In genomic region chr11:44674809-44675208, GRCh38 we compare ENCODE assay signal across 17 cellular contexts. TPM values are rescaled to one million over a fixed set of nuclear protein-coding genes. Genes with fewer than 3 reads are reported as not detected.
DNase-seq lines count a peak whose midpoint lies in the region; ATAC-seq, FAIRE-seq and TF ChIP-seq lines count a peak whose summit lies in the region.
"Had no signal": no experiment of that assay in that cellular context is flagged by ENCODE, and none has a peak within 500 bp of the region (broad histone marks: within the 10 kb centered on the region; RNA-seq: fewer than 3 reads in every experiment).

No MANE protein-coding gene starts in this region.

- H3K4me2 ChIP-seq in mammary epithelial cell (ENCODE audit: insufficient read depth, low read depth, low read length) (no peak overlapping the region), hepatocyte (no peak overlapping the region)
- H3K4me2 ChIP-seq: BLaER1 had no signal

- BruUV-seq in MCF 10A (replicated peaks; lab: Mats Ljungman, UMichigan) (no TSS peak), mammary epithelial cell (replicated peaks; lab: Mats Ljungman, UMichigan) (no TSS peak)

- H2AFZ ChIP-seq in mammary epithelial cell (ENCODE audit: low read depth, low read length) (no peak overlapping the region), hepatocyte (no peak overlapping the region)

- peaks cover 3% of the 10 kb centered on the region for H3K9me3 Mint-ChIP-seq in activated CD4-positive, alpha-beta T cell treated with anti-CD3 and anti-CD28 coated beads for 36 hours (ENCODE audit: low read depth)
- H3K9me3 Mint-ChIP-seq in MCF 10A (ENCODE audit: unreplicated experiment) = no peaks in the 10 kb centered on the region

- H3K27me3 Mint-ChIP-seq in activated CD4-positive, alpha-beta T cell treated with anti-CD3 and anti-CD28 coated beads for 36 hours = no peaks in the 10 kb centered on the region
- H3K27me3 Mint-ChIP-seq in MCF 10A (ENCODE audit: insufficient read depth, unreplicated experiment) = peaks cover 2% of the 10 kb centered on the region

- H3K4me1 Mint-ChIP-seq in activated CD4-positive, alpha-beta T cell treated with anti-CD3 and anti-CD28 coated beads for 36 hours = peaks cover 23% of the 10 kb centered on the region
- H3K4me1 Mint-ChIP-seq in MCF 10A (ENCODE audit: insufficient read depth, unreplicated experiment) = no peaks in the 10 kb centered on the region

- in situ Hi-C loops in mammary epithelial cell (cut with MboI; ENCODE audit: low sequenced_read_pairs in 2 of 2) = no loop called here

- WGBS in mammary epithelial cell (ENCODE audit: low coverage, missing lambda C conversion rate) = 77% methylated on average over 5 of the region's 5 CpGs
- WGBS in hepatocyte (ENCODE audit: low lambda C conversion rate, missing lambda C conversion rate) = 77% methylated on average over 5 of the region's 5 CpGs

- DNase-seq in activated CD4-positive, alpha-beta T cell treated with anti-CD3 and anti-CD28 coated beads for 36 hours = no peak
- no peak for DNase-seq in activated CD4-positive, alpha-beta T cell treated with anti-CD3 and anti-CD28 coated beads, Interleukin-2, amount 50 U/mL, for 1 hour
- DNase-seq in MCF 10A (ENCODE audit: unreplicated experiment) (peak; percentile 9), mammary epithelial cell (no peak), bronchial epithelial cell (ENCODE audit: low read depth) (peak; percentile 24), hepatocyte (ENCODE audit: low spot score) (no peak)
- DNase-seq in stimulated activated CD8-positive, alpha-beta memory T cell treated with anti-CD3 and anti-CD28 coated beads, Interleukin-4, amount 100 ng/mL, for 48 hours = no peak
- DNase-seq: 8988T; AML-193; Caco-2; CD8-positive, alpha-beta memory T cell; DND-41; GDM1; GOT3 had no signal

- H4K20me1 ChIP-seq in mammary epithelial cell (ENCODE audit: insufficient read depth, low read length) (no peaks in the 10 kb centered on the region), hepatocyte (ENCODE audit: insufficient read depth, poor library complexity, severe bottlenecking) (no peaks in the 10 kb centered on the region)
- H4K20me1 ChIP-seq: BLaER1 had no signal

- H3K36me3 ChIP-seq in mammary epithelial cell (ENCODE audit: insufficient read depth, low read length) (no peaks in the 10 kb centered on the region), bronchial epithelial cell (ENCODE audit: control insufficient read depth, insufficient read depth, low read length) (no peaks in the 10 kb centered on the region), hepatocyte (replicated peaks; ENCODE audit: insufficient read depth, low read depth) (no peaks in the 10 kb centered on the region)
- H3K36me3 ChIP-seq: BLaER1, HAP-1 had no signal

- no peak overlapping the region for H3K27ac Mint-ChIP-seq in activated CD4-positive, alpha-beta T cell treated with anti-CD3 and anti-CD28 coated beads for 36 hours
- no peak overlapping the region for H3K27ac Mint-ChIP-seq in MCF 10A (ENCODE audit: low read depth, unreplicated experiment)

- no peaks in the 10 kb centered on the region for H3K79me2 ChIP-seq in mammary epithelial cell (ENCODE audit: insufficient read depth, low read length)
- H3K79me2 ChIP-seq in hepatocyte = no peaks in the 10 kb centered on the region

- POLR2A ChIA-PET in activated CD4-positive, alpha-beta T cell treated with anti-CD3 and anti-CD28 coated beads for 36 hours (lab: Charles Lee) = no interaction called here
- POLR2A ChIA-PET in MCF 10A (lab: Yijun Ruan, JAX) = no interaction called here

- no peaks in the 10 kb centered on the region for H3K9me3 ChIP-seq in mammary epithelial cell (replicated peaks; ENCODE audit: insufficient read depth, low read length)
- no peaks in the 10 kb centered on the region for H3K9me3 ChIP-seq in hepatocyte (ENCODE audit: low read depth)
- H3K9me3 ChIP-seq: BLaER1, Caco-2, HAP-1 had no signal

- TF ChIP-seq CTCF in MCF 10A (IDR thresholded peaks at IDR 0.05; ENCODE audit: unreplicated experiment) (no peak), mammary epithelial cell (conservative IDR thresholded peaks at IDR 0.05 in 1 of 2, IDR thresholded peaks at IDR 0.05 in 1 of 2; ENCODE audit: extremely low read depth in 1 of 2, insufficient read depth in 1 of 2, low read depth in 1 of 2, low read length in 2 of 2) (no peak), bronchial epithelial cell (IDR thresholded peaks at IDR 0.05; ENCODE audit: insufficient read depth, low read length, severe bottlenecking) (no peak), hepatocyte (IDR thresholded peaks at IDR 0.05; ENCODE audit: poor library complexity) (no peak)

- no peaks in the 10 kb centered on the region for H3K9me2 ChIP-seq in hepatocyte (replicated peaks; ENCODE audit: insufficient read depth)

- FAIRE-seq in bronchial epithelial cell (lab: Jason Lieb, UNC) = no peak

- H3K4me1 ChIP-seq in mammary epithelial cell (ENCODE audit: insufficient read depth, low read length) (no peaks in the 10 kb centered on the region), hepatocyte (ENCODE audit: insufficient read depth) (no peaks in the 10 kb centered on the region)
- H3K4me1 ChIP-seq: BLaER1, Caco-2 had no signal

- H3K9ac ChIP-seq in mammary epithelial cell (ENCODE audit: insufficient read depth, low read length) = no peak overlapping the region
- H3K9ac ChIP-seq: BLaER1 had no signal

- H3K4me3 Mint-ChIP-seq in activated CD4-positive, alpha-beta T cell treated with anti-CD3 and anti-CD28 coated beads for 36 hours = no peak overlapping the region
- H3K4me3 Mint-ChIP-seq in MCF 10A (ENCODE audit: unreplicated experiment) = no peak overlapping the region
- H3K4me3 Mint-ChIP-seq: CD8-positive, alpha-beta memory T cell had no signal

- no peaks in the 10 kb centered on the region for H3K27me3 ChIP-seq in mammary epithelial cell (ENCODE audit: insufficient read depth, low read length)
- H3K27me3 ChIP-seq in bronchial epithelial cell (ENCODE audit: control insufficient read depth, insufficient read depth, low read length) = no peaks in the 10 kb centered on the region
- no peaks in the 10 kb centered on the region for H3K27me3 ChIP-seq in hepatocyte
- H3K27me3 ChIP-seq: BLaER1 had no signal

- CTCF ChIA-PET in activated CD4-positive, alpha-beta T cell treated with anti-CD3 and anti-CD28 coated beads for 36 hours (lab: Charles Lee) = no interaction called here
- CTCF ChIA-PET in MCF 10A (lab: Yijun Ruan, JAX) (no interaction called here), mammary epithelial cell (lab: Charles Lee; ENCODE audit: low non-redundant PET) (no interaction called here)

- intact Hi-C loops in activated CD4-positive, alpha-beta T cell treated with anti-CD3 and anti-CD28 coated beads for 36 hours (cut with DNase I, micrococcal nuclease) = loop anchor here in 1 of 2 experiments (10.0 kb wide), 1 partner anchor 50 kb away; the partner anchor contains the start of gene TSPAN18
- intact Hi-C loops in MCF 10A (cut with micrococcal nuclease) = no loop called here
- intact Hi-C loops in mammary epithelial cell (cut with micrococcal nuclease) = no loop called here

- no peak overlapping the region for H3K27ac ChIP-seq in mammary epithelial cell (ENCODE audit: insufficient read depth, low read depth, low read length)
- H3K27ac ChIP-seq in hepatocyte = no peak overlapping the region
- H3K27ac ChIP-seq: BLaER1 had no signal

- H3K4me3 ChIP-seq in mammary epithelial cell (replicated peaks in 1 of 3; ENCODE audit: insufficient read depth in 1 of 3, low read depth in 2 of 3, low read length in 3 of 3) = no peak overlapping the region
- H3K4me3 ChIP-seq in bronchial epithelial cell (ENCODE audit: low read depth, low read length) = no peak overlapping the region
- no peak overlapping the region for H3K4me3 ChIP-seq in hepatocyte
- H3K4me3 ChIP-seq: BLaER1, HAP-1 had no signal

- ATAC-seq in activated CD4-positive, alpha-beta T cell treated with anti-CD3 and anti-CD28 coated beads for 36 hours = peak; percentile 76

- no peaks in the 10 kb centered on the region for H3K36me3 Mint-ChIP-seq in activated CD4-positive, alpha-beta T cell treated with anti-CD3 and anti-CD28 coated beads for 36 hours (ENCODE audit: low read depth)
- H3K36me3 Mint-ChIP-seq in MCF 10A (ENCODE audit: insufficient read depth, unreplicated experiment) = no peaks in the 10 kb centered on the region

- dilution Hi-C loops in mammary epithelial cell (cut with HindIII; ENCODE audit: low sequenced_read_pairs) = no loop called here

RNA-seq across cellular contexts. Expression of gene TSPAN18, which starts 52.0 kb away (rescaled TPM):
- total RNA-seq in activated CD4-positive, alpha-beta T cell treated with anti-CD3 and anti-CD28 coated beads for 36 hours = 1 to 10 TPM; 1.4 to 2.3 TPM
- total RNA-seq in MCF 10A (2022) = 0.47 and 0.77 TPM in 2 replicates
- total RNA-seq in mammary epithelial cell = not detected
- 0.08 TPM for polyA plus RNA-seq in mammary epithelial cell
- 5.0 TPM for polyA minus RNA-seq in mammary epithelial cell
- not detected in 2 replicates for total RNA-seq in bronchial epithelial cell
- 9.5 and 12.8 TPM in 2 replicates for total RNA-seq in hepatocyte
- polyA plus RNA-seq in hepatocyte = 21.5 and 25.1 TPM in 2 replicates
- total RNA-seq: HT1080 had no signal

Comparison
In these comparisons a context has a peak if more than half of its experiments do, and no peak if none do; other contexts are left out.
1. DNase-seq: peak in MCF 10A (single experiment) and bronchial epithelial cell (single experiment); none in activated CD4-positive, alpha-beta T cell treated with anti-CD3 and anti-CD28 coated beads for 36 hours (single experiment), activated CD4-positive, alpha-beta T cell treated with anti-CD3 and anti-CD28 coated beads, Interleukin-2, amount 50 U/mL, for 1 hour (single experiment), mammary epithelial cell (single experiment), stimulated activated CD8-positive, alpha-beta memory T cell treated with anti-CD3 and anti-CD28 coated beads, Interleukin-4, amount 100 ng/mL, for 48 hours (single experiment) and hepatocyte (single experiment).